13 cellular contexts compared by ENCODE assay signal in the genomic region with DNA sequence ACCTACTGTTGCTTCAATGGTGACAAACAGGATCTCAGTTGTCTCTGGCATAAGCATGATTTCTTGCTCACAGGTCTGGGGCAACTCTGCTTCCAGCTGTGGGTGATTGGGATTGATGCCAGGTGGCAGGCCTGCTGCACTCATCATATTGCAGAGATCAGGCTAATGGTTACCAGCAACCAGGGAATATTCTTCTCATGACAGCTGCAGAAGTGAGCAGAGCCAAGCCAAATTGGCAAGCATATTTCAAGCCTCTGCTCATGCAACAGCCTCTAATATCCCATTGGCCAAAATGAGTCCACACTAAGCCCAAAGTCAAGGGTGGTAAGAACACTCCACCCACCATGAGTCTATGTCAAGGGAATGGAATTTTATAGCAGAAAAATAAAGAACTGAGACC. TPM values are rescaled to one million over a fixed set of nuclear protein-coding genes. Genes with fewer than 3 reads are reported as not detected.
DNase-seq lines count a peak whose midpoint lies in the region; TF ChIP-seq lines count a peak whose summit lies in the region.
"Had no signal": no experiment of that assay in that cellular context is flagged by ENCODE, and none has a peak within 500 bp of the region (broad histone marks: within the 10 kb centered on the region; RNA-seq: fewer than 3 reads in every experiment).

No MANE protein-coding gene starts in this region.

- intact Hi-C loops in uterus (cut with DNase I; ENCODE audit: low total_unique reads) = no loop called here

- H3K27me3 ChIP-seq in MG63 (no peaks in the 10 kb centered on the region), uterus (no peaks in the 10 kb centered on the region)

- H3K27ac ChIP-seq in uterus = no peak overlapping the region

- H3K36me3 Mint-ChIP-seq in immature natural killer cell = peaks cover 0 to 4% (median 0%) of the 10 kb centered on the region in 3 donors
- H3K36me3 Mint-ChIP-seq: activated naive CD8-positive, alpha-beta T cell treated with anti-CD3 and anti-CD28 coated beads, Interleukin-2, amount 10 ng/mL, durations not matched to agents 7 days and 5 days had no signal

- H3K36me3 ChIP-seq in MG63 (peaks cover 4% of the 10 kb centered on the region; the same call in 1 of the 2 replicates), uterus (no peaks in the 10 kb centered on the region)

- H3K27ac Mint-ChIP-seq in immature natural killer cell = no peak overlapping the region
- H3K27ac Mint-ChIP-seq: activated naive CD8-positive, alpha-beta T cell treated with anti-CD3 and anti-CD28 coated beads, Interleukin-2, amount 10 ng/mL, durations not matched to agents 7 days and 5 days; naive B cell had no signal

- no peaks in the 10 kb centered on the region for H3K4me1 Mint-ChIP-seq in immature natural killer cell
- H3K4me1 Mint-ChIP-seq: activated naive CD8-positive, alpha-beta T cell treated with anti-CD3 and anti-CD28 coated beads, Interleukin-2, amount 10 ng/mL, durations not matched to agents 7 days and 5 days had no signal

- H3K4me3 Mint-ChIP-seq in immature natural killer cell = no peak overlapping the region
- H3K4me3 Mint-ChIP-seq: activated naive CD8-positive, alpha-beta T cell treated with anti-CD3 and anti-CD28 coated beads, Interleukin-2, amount 10 ng/mL, durations not matched to agents 7 days and 5 days; naive B cell had no signal

- H3K27me3 Mint-ChIP-seq in immature natural killer cell (ENCODE audit: low read depth in 3 of 3) = peaks cover 6 to 15% (median 9%) of the 10 kb centered on the region in 3 donors

- no peak for TF ChIP-seq CTCF in uterus (IDR thresholded peaks at IDR 0.05)

- H3K9me3 Mint-ChIP-seq in immature natural killer cell = peaks cover 6 to 29% (median 9%) of the 10 kb centered on the region in 6 donors

- DNase-seq in DMS 273 treated with DMSO at 0.1 percent for 48 hours (lab: John Stamatoyannopoulos, UW) (peak; percentile 66), MG63 (peak; percentile 97), brain pericyte (ENCODE audit: low read depth, low spot score) (peak; percentile 49), myocyte (ENCODE audit: low read depth) (peak; percentile 99), NCI-H774 (lab: John Stamatoyannopoulos, UW) (no peak), NCI-H345 treated with DMSO at 0.1 percent for 48 hours (lab: John Stamatoyannopoulos, UW; ENCODE audit: unreplicated experiment) (no peak), immature natural killer cell (no peak), uterus (no peak)
- DNase-seq: activated naive CD8-positive, alpha-beta T cell treated with anti-CD3 and anti-CD28 coated beads, Interleukin-2, amount 10 ng/mL, durations not matched to agents 7 days and 5 days; Calu3; naive B cell; NCI-H1930; stimulated activated CD8-positive, alpha-beta memory T cell treated with anti-CD3 and anti-CD28 coated beads, Interleukin-4, amount 100 ng/mL, for 48 hours had no signal

- H3K4me3 ChIP-seq in MG63 (no peak overlapping the region), uterus (no peak overlapping the region)

- H3K9me3 ChIP-seq in MG63 (peaks cover 5% of the 10 kb centered on the region), uterus (no peaks in the 10 kb centered on the region)

- H3K4me1 ChIP-seq in uterus = no peaks in the 10 kb centered on the region

- no peak for TF ChIP-seq POLR2A in uterus (IDR thresholded peaks at IDR 0.05)

RNA-seq across cellular contexts. Expression of gene TBC1D19, which starts 26.7 kb away (rescaled TPM):
- 10.0 and 14.4 TPM in 2 replicates for total RNA-seq in MG63 (2014; rRNA removed; shearing (Covaris generic); ENCODE audit: low replicate concordance)
- total RNA-seq in myocyte = 60.7 and 69.9 TPM in 2 replicates
- 18.1 TPM for polyA plus RNA-seq in myocyte (2012)
- polyA plus RNA-seq in immature natural killer cell = 1 to 10 TPM; 2.8 to 7.4 (median 7.2) TPM
- total RNA-seq in uterus = 10 to 100 TPM in 3 of 4 donors, 1 to 10 TPM in 1; 5.4 to 69.6 (median 25.2) TPM

Comparison
In these comparisons a context has a peak if more than half of its experiments do, and no peak if none do; other contexts are left out.
1. DNase-seq: peak in DMS 273 treated with DMSO at 0.1 percent for 48 hours (single experiment), MG63 (single experiment), brain pericyte (single experiment) and myocyte (single experiment); none in NCI-H774 (single experiment), NCI-H345 treated with DMSO at 0.1 percent for 48 hours (single experiment), immature natural killer cell (0 of 3) and uterus (0 of 2).